ENCODE assay signal across 8 cellular contexts in the genomic region with DNA sequence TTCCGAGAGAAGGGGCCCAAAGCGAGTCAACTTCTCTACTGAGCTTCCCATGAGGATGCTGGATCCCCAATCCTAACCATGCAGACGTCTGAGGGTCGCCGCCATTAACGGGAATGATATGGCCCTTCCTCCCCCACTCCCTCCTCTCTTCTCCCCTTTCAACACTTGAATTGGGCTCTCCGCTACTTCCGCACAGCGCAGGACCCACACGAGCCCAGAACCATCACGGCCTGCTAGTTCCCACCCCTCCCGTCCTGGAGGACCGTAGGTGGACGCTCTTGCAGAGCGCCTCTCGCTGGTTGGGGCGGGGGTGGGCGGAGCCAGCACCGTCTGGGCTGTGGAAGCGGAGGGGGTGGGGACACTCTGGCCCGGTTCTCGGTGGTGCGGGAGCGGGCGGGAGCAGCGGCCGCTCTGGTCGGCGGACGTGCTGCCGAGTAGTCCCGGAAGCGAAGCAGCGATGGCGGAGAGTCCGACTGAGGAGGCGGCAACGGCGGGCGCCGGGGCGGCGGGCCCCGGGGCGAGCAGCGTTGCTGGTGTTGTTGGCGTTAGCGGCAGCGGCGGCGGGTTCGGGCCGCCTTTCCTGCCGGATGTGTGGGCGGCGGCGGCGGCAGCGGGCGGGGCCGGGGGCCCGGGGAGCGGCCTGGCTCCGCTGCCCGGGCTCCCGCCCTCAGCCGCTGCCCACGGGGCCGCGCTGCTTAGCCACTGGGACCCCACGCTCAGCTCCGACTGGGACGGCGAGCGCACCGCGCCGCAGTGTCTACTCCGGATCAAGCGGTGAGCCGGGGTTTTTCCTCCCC. TPM values are rescaled to one million over a fixed set of nuclear protein-coding genes. Genes with fewer than 3 reads are reported as not detected.
DNase-seq lines count a peak whose midpoint lies in the region; ATAC-seq and TF ChIP-seq lines count a peak whose summit lies in the region.

A gene (plus strand): TSS at position 361 of the 797 bp plus-strand sequence. CDS start 97 bp downstream, at position 458.

- H3K4me1 ChIP-seq in CD4-positive, CD25-positive, alpha-beta regulatory T cell (ENCODE audit: control insufficient read depth, insufficient read depth, low read length, poor library complexity, severe bottlenecking): peaks cover 37% of the 10 kb centered on the region

- peak within 1 kb of the TSS; percentile 95 to 96 (median 96) for H3K4me3 Mint-ChIP-seq in CD4-positive, CD25-positive, alpha-beta regulatory T cell

- H3K4me1 Mint-ChIP-seq in CD4-positive, CD25-positive, alpha-beta regulatory T cell: peaks cover 23 to 56% (median 41%) of the 10 kb centered on the region in 4 donors

- H3K27me3 Mint-ChIP-seq in CD4-positive, CD25-positive, alpha-beta regulatory T cell: no peaks in the 10 kb centered on the region

- TF ChIP-seq CTCF in dorsolateral prefrontal cortex (IDR thresholded peaks at IDR 0.05 in 54 of 56, conservative IDR thresholded peaks at IDR 0.05 in 2 of 56; ENCODE audit: low read depth in 1 of 56, partially characterized antibody in 56 of 56) (peak in 51 of 56 donors; percentile 10 to 68 (median 47)), lower leg skin (IDR thresholded peaks at IDR 0.05) (peak in 1 of 3 donors; percentile 16)

- no peaks in the 10 kb centered on the region for H3K9me3 Mint-ChIP-seq in CD4-positive, CD25-positive, alpha-beta regulatory T cell

- no peaks in the 10 kb centered on the region for H3K27me3 ChIP-seq in CD4-positive, CD25-positive, alpha-beta regulatory T cell (ENCODE audit: control insufficient read depth, insufficient read depth, low read length)
- no peaks in the 10 kb centered on the region for H3K27me3 ChIP-seq in dorsolateral prefrontal cortex

- ATAC-seq in CD4-positive, CD25-positive, alpha-beta regulatory T cell (ENCODE audit: low read depth in 2 of 2): peak; percentile 94 to 95
- ATAC-seq in GM19395 (IDR thresholded peaks at IDR 0.05; ENCODE audit: unreplicated experiment) (peak; percentile 85), HG03565 (IDR thresholded peaks at IDR 0.05; ENCODE audit: unreplicated experiment) (peak; percentile 70)

- TF ChIP-seq POLR2A in lower leg skin (IDR thresholded peaks at IDR 0.05): peak in 1 of 2 donors; percentile 13

- peak within 1 kb of the TSS; percentile 97 to 99 (median 99) for H3K27ac Mint-ChIP-seq in CD4-positive, CD25-positive, alpha-beta regulatory T cell

- peak within 1 kb of the TSS; percentile 86 for H3K4me3 ChIP-seq in CD4-positive, CD25-positive, alpha-beta regulatory T cell (ENCODE audit: low read depth, low read length)
- H3K4me3 ChIP-seq in dorsolateral prefrontal cortex (peak within 1 kb of the TSS; percentile 57 to 98 (median 81)), lower leg skin (ENCODE audit: low read depth, poor library complexity, severe bottlenecking) (peak within 1 kb of the TSS; percentile 69)

- H3K36me3 ChIP-seq in CD4-positive, CD25-positive, alpha-beta regulatory T cell (ENCODE audit: control insufficient read depth, insufficient read depth, low read length): peaks cover 28% of the 10 kb centered on the region

- peak; percentile 83 to 96 (median 84) for DNase-seq in CD4-positive, CD25-positive, alpha-beta regulatory T cell
- DNase-seq in NCI-H774 (lab: John Stamatoyannopoulos, UW) (peak; percentile 97), dorsolateral prefrontal cortex (peak; percentile 87 to 96 (median 93)), lower leg skin (ENCODE audit: low spot score in 2 of 2) (peak; percentile 89 to 97)
- DNase-seq in activated CD4-positive, alpha-beta T cell treated with anti-CD3 and anti-CD28 coated beads, Interleukin-2, amount 50 U/mL, for 48 hours: peak; percentile 88 to 91
- DNase-seq in stimulated activated CD4-positive, alpha-beta T cell treated with anti-CD3 and anti-CD28 coated beads, Interleukin-4, amount 100 ng/mL, for 48 hours (ENCODE audit: low read depth in 2 of 2): peak; percentile 80 to 88

- peak within 1 kb of the TSS; percentile 91 for H3K27ac ChIP-seq in CD4-positive, CD25-positive, alpha-beta regulatory T cell (ENCODE audit: insufficient read depth, low read length, poor library complexity, severe bottlenecking)
- H3K27ac ChIP-seq in dorsolateral prefrontal cortex: peak within 1 kb of the TSS; percentile 5 to 98 (median 91)

- intact Hi-C loops in dorsolateral prefrontal cortex (cut with DNase I): loop anchor here (1.0 to 2.0 kb wide), 2 partner anchors 16 to 37 kb away; a partner anchor contains a TSS
- intact Hi-C loops in lower leg skin (cut with DNase I; ENCODE audit: low total_unique reads): no loop called here

- peaks cover 15% of the 10 kb centered on the region for H3K36me3 Mint-ChIP-seq in CD4-positive, CD25-positive, alpha-beta regulatory T cell

- WGBS in lower leg skin, 2 donors: 0 to 1% methylated on average over 52 to 68 of the region's 81 CpGs

- H3K9me3 ChIP-seq in CD4-positive, CD25-positive, alpha-beta regulatory T cell (ENCODE audit: control insufficient read depth in 2 of 2, low read length in 2 of 2): no peaks in the 10 kb centered on the region

RNA-seq across cellular contexts. Expression of the gene that starts here (rescaled TPM):
- total RNA-seq in CD4-positive, CD25-positive, alpha-beta regulatory T cell: 98.3 TPM
- 10 to 100 TPM; 59.2 to 70.7 (median 66.6) TPM for polyA plus RNA-seq in CD4-positive, CD25-positive, alpha-beta regulatory T cell
- total RNA-seq in dorsolateral prefrontal cortex: 100 to 1,000 TPM in 24 of 120 experiments, 10 to 100 TPM in 96; 65.4 to 132 (median 91.1) TPM
- 10 to 100 TPM; 60.0 to 66.7 (median 64.9) TPM for total RNA-seq in lower leg skin

Comparison
In these comparisons a context has a peak if more than half of its experiments do, and no peak if none do; other contexts are left out.
1. Peak in every context shown above with its lines: DNase-seq, ATAC-seq, H3K4me3 ChIP-seq and H3K27ac ChIP-seq.